In the genomic region with DNA sequence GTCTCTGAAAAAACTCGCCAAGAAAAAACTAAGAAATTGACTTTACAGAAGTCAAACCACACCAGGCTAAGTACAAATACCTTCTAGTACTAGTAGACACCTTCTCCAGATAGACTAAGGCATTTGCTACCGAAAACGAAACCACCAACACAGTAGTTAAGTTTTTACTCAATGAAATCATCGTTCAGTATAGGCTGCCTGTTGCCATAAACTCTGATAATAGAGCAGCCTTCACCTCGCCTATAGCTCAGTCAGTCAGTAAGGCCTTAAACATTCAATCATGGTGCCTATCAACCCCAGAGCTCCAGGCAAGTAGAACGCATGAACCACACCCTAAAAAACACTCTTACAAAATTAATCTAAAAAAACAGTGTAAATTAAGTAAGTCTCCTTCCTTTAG, we compare ENCODE assay signal across 7 cellular contexts.
DNase-seq lines count a peak whose midpoint lies in the region; ATAC-seq and TF ChIP-seq lines count a peak whose summit lies in the region.
"Not testable (repeated sequence)": the region's sequence is repeated elsewhere in the genome, so short reads cannot be mapped to it uniquely, and the experiment has no call there.

No MANE protein-coding gene starts in this region.

- ATAC-seq in CD4-positive, CD25-positive, alpha-beta regulatory T cell (ENCODE audit: low read depth in 2 of 2) = not testable (repeated sequence)

- not testable (repeated sequence) for DNase-seq in CD4-positive, CD25-positive, alpha-beta regulatory T cell; activated CD4-positive, alpha-beta memory T cell treated with anti-CD3 and anti-CD28 coated beads, Interleukin-2, amount 10 ng/mL, durations not matched to agents 7 days and 5 days; neural progenitor cell (ENCODE audit: low spot score); type B pancreatic cell (ENCODE audit: extremely low spot score, unreplicated experiment)
- peak; percentile 1 for DNase-seq in OCI-M1 (lab: John Stamatoyannopoulos, UW)
- peak; percentile 1 for DNase-seq in glomerular visceral epithelial cell (ENCODE audit: extremely low spot score)

- H3K27ac Mint-ChIP-seq in CD4-positive, CD25-positive, alpha-beta regulatory T cell = peak overlapping the region in 2 of 3 donors; percentile 77 to 86
- peak overlapping the region; percentile 61 for H3K27ac Mint-ChIP-seq in activated CD4-positive, alpha-beta memory T cell treated with anti-CD3 and anti-CD28 coated beads, Interleukin-2, amount 10 ng/mL, durations not matched to agents 7 days and 5 days
- peak overlapping the region; percentile 21 for H3K27ac Mint-ChIP-seq in neural progenitor cell
- H3K27ac Mint-ChIP-seq in type B pancreatic cell = peak overlapping the region; percentile 27

- not testable (repeated sequence) for H3K27me3 Mint-ChIP-seq in CD4-positive, CD25-positive, alpha-beta regulatory T cell; activated CD4-positive, alpha-beta memory T cell treated with anti-CD3 and anti-CD28 coated beads, Interleukin-2, amount 10 ng/mL, durations not matched to agents 7 days and 5 days; neural progenitor cell (ENCODE audit: insufficient read depth, low read depth); type B pancreatic cell

- H3K9ac ChIP-seq in KMS-11 = peak overlapping the region; percentile 61; the same call in 1 of the 2 replicates
- not testable (repeated sequence) for H3K9ac ChIP-seq in neural progenitor cell

- not testable (repeated sequence) for H3K9me3 ChIP-seq in CD4-positive, CD25-positive, alpha-beta regulatory T cell (ENCODE audit: control insufficient read depth in 2 of 2, low read length in 2 of 2); neural progenitor cell (ENCODE audit: low read depth)

- not testable (repeated sequence) for H4K20me1 ChIP-seq in KMS-11 (ENCODE audit: insufficient read depth); neural progenitor cell (ENCODE audit: low read depth)

- CTCF ChIA-PET in activated CD4-positive, alpha-beta memory T cell treated with anti-CD3 and anti-CD28 coated beads, Interleukin-2, amount 10 ng/mL, durations not matched to agents 7 days and 5 days (lab: Charles Lee) = not testable (repeated sequence)

- peak overlapping the region; percentile 60 for H3K27ac ChIP-seq in CD4-positive, CD25-positive, alpha-beta regulatory T cell (ENCODE audit: insufficient read depth, low read length, poor library complexity, severe bottlenecking)
- H3K27ac ChIP-seq in KMS-11 = peak overlapping the region; percentile 91
- H3K27ac ChIP-seq in neural progenitor cell = not testable (repeated sequence)

- peak overlapping the region; percentile 41; the same call in 1 of the 2 replicates for H2AFZ ChIP-seq in KMS-11 (ENCODE audit: low read depth)
- H2AFZ ChIP-seq in neural progenitor cell (replicated peaks) = not testable (repeated sequence)

- not testable (repeated sequence) for H3K36me3 ChIP-seq in CD4-positive, CD25-positive, alpha-beta regulatory T cell (ENCODE audit: control insufficient read depth, insufficient read depth, low read length); KMS-11 (ENCODE audit: insufficient read depth); neural progenitor cell

- TF ChIP-seq CTCF in KMS-11 (conservative IDR thresholded peaks at IDR 0.05; ENCODE audit: low read depth, low read length); neural progenitor cell (IDR thresholded peaks at IDR 0.05); type B pancreatic cell (conservative IDR thresholded peaks at IDR 0.05): not testable (repeated sequence)

- H3K4me3 ChIP-seq in CD4-positive, CD25-positive, alpha-beta regulatory T cell (ENCODE audit: low read depth, low read length); KMS-11 (IDR thresholded peaks at IDR 0.05; ENCODE audit: insufficient read depth, low read depth, low read length); neural progenitor cell: not testable (repeated sequence)

- not testable (repeated sequence) for H3K79me2 ChIP-seq in KMS-11 (ENCODE audit: insufficient read depth, low read depth); neural progenitor cell (ENCODE audit: low read depth)

- not testable (repeated sequence) for H3K9me3 Mint-ChIP-seq in CD4-positive, CD25-positive, alpha-beta regulatory T cell; activated CD4-positive, alpha-beta memory T cell treated with anti-CD3 and anti-CD28 coated beads, Interleukin-2, amount 10 ng/mL, durations not matched to agents 7 days and 5 days; neural progenitor cell; type B pancreatic cell

- not testable (repeated sequence) for H3K27me3 ChIP-seq in CD4-positive, CD25-positive, alpha-beta regulatory T cell (ENCODE audit: control insufficient read depth, insufficient read depth, low read length); KMS-11 (ENCODE audit: insufficient read depth, low read depth); neural progenitor cell

- POLR2A ChIA-PET in activated CD4-positive, alpha-beta memory T cell treated with anti-CD3 and anti-CD28 coated beads, Interleukin-2, amount 10 ng/mL, durations not matched to agents 7 days and 5 days (lab: Charles Lee) = not testable (repeated sequence)

- H3K4me1 Mint-ChIP-seq in CD4-positive, CD25-positive, alpha-beta regulatory T cell; activated CD4-positive, alpha-beta memory T cell treated with anti-CD3 and anti-CD28 coated beads, Interleukin-2, amount 10 ng/mL, durations not matched to agents 7 days and 5 days; type B pancreatic cell (ENCODE audit: unreplicated experiment): not testable (repeated sequence)
- H3K4me1 Mint-ChIP-seq in neural progenitor cell = peaks cover 38% of the 10 kb centered on the region

- peak overlapping the region; percentile 29; the same call in 1 of the 2 replicates for H3K4me2 ChIP-seq in KMS-11
- H3K4me2 ChIP-seq in neural progenitor cell = not testable (repeated sequence)

- H3K4me1 ChIP-seq in CD4-positive, CD25-positive, alpha-beta regulatory T cell (ENCODE audit: control insufficient read depth, insufficient read depth, low read length, poor library complexity, severe bottlenecking); KMS-11 (ENCODE audit: low read depth, poor library complexity, severe bottlenecking); neural progenitor cell: not testable (repeated sequence)

- H3K4me3 Mint-ChIP-seq in CD4-positive, CD25-positive, alpha-beta regulatory T cell = peak overlapping the region in 2 of 4 donors; percentile 17 to 42
- H3K4me3 Mint-ChIP-seq in activated CD4-positive, alpha-beta memory T cell treated with anti-CD3 and anti-CD28 coated beads, Interleukin-2, amount 10 ng/mL, durations not matched to agents 7 days and 5 days; neural progenitor cell; type B pancreatic cell: not testable (repeated sequence)

- H3K36me3 Mint-ChIP-seq in CD4-positive, CD25-positive, alpha-beta regulatory T cell; activated CD4-positive, alpha-beta memory T cell treated with anti-CD3 and anti-CD28 coated beads, Interleukin-2, amount 10 ng/mL, durations not matched to agents 7 days and 5 days (ENCODE audit: low read depth); neural progenitor cell; type B pancreatic cell: not testable (repeated sequence)

- H3F3A ChIP-seq in neural progenitor cell (ENCODE audit: low read depth) = not testable (repeated sequence)

Comparison
In these comparisons a context has a peak if more than half of its experiments do, and no peak if none do; other contexts are left out.
1. H3K27ac Mint-ChIP-seq: peak in every context shown above with its lines; median percentile 82 in CD4-positive, CD25-positive, alpha-beta regulatory T cell; 61 in activated CD4-positive, alpha-beta memory T cell treated with anti-CD3 and anti-CD28 coated beads, Interleukin-2, amount 10 ng/mL, durations not matched to agents 7 days and 5 days; 27 in type B pancreatic cell; 21 in neural progenitor cell.